Comparison of ENCODE assay signal across 15 cellular contexts in genomic region chr11:62088331-62088933, GRCh38. TPM values are rescaled to one million over a fixed set of nuclear protein-coding genes. Genes with fewer than 3 reads are reported as not detected.
DNase-seq lines count a peak whose midpoint lies in the region; TF ChIP-seq lines count a peak whose summit lies in the region.
"Had no signal": no experiment of that assay in that cellular context is flagged by ENCODE, and none has a peak within 500 bp of the region (broad histone marks: within the 10 kb centered on the region; RNA-seq: fewer than 3 reads in every experiment).

No MANE protein-coding gene starts in this region.

- H3F3A ChIP-seq in neural progenitor cell (ENCODE audit: low read depth): no peaks in the 10 kb centered on the region

- H3K27ac Mint-ChIP-seq in neural progenitor cell: no peak overlapping the region
- H3K27ac Mint-ChIP-seq: T-helper 17 cell had no signal

- no peaks in the 10 kb centered on the region for H3K27me3 ChIP-seq in neural progenitor cell

- DNase-seq in DMS79 treated with DMSO at 0.1 percent for 48 hours (lab: John Stamatoyannopoulos, UW) (peak; percentile 9), DMS79 (lab: John Stamatoyannopoulos, UW) (no peak), astrocyte of the spinal cord (ENCODE audit: low read depth, low spot score) (peak; percentile 17), neural progenitor cell (ENCODE audit: low spot score) (peak; percentile 25), dermis blood vessel endothelial cell (no peak), G401 (ENCODE audit: low spot score) (no peak)
- DNase-seq in stimulated activated CD4-positive, alpha-beta T cell treated with anti-CD3 and anti-CD28 coated beads, Interleukin-1b, Interleukin-23, amount 100 ng/mL, for 48 hours: no peak
- DNase-seq: Calu3, NCI-H1092 treated with DMSO at 0.1 percent for 48 hours, NCI-H187, NCI-H82, SIG-M5, T-helper 17 cell had no signal

- CTCF ChIA-PET in HEK293 (lab: Yijun Ruan, JAX): interaction anchor here (0.6 to 11.2 kb wide), 7 partner anchors 9 to 630 kb away, joined by 3 to 258 read pairs (median 5); no protein-coding TSS in a partner anchor

- POLR2A ChIA-PET in HEK293 (lab: Yijun Ruan, JAX): no interaction called here

- H3K36me3 ChIP-seq in HEK293 (ENCODE audit: control insufficient read depth in 2 of 2, insufficient read depth in 1 of 2, low read length in 2 of 2) (no peaks in the 10 kb centered on the region), neural progenitor cell (no peaks in the 10 kb centered on the region)
- H3K36me3 ChIP-seq: HAP-1 had no signal

- peaks cover 24% of the 10 kb centered on the region for H3K9me3 Mint-ChIP-seq in neural progenitor cell

- H3K36me3 Mint-ChIP-seq in neural progenitor cell: peaks cover 2% of the 10 kb centered on the region

- no peaks in the 10 kb centered on the region for H3K4me1 Mint-ChIP-seq in neural progenitor cell
- H3K4me1 Mint-ChIP-seq: T-helper 17 cell had no signal

- H3K9me3 ChIP-seq in HEK293 (ENCODE audit: control insufficient read depth, insufficient read depth, low read depth, low read length) (no peaks in the 10 kb centered on the region), neural progenitor cell (ENCODE audit: low read depth) (peaks cover 33% of the 10 kb centered on the region)

- H4K20me1 ChIP-seq in neural progenitor cell (ENCODE audit: low read depth): no peaks in the 10 kb centered on the region

- no peak overlapping the region for H3K9ac ChIP-seq in neural progenitor cell

- H2AFZ ChIP-seq in neural progenitor cell (replicated peaks): no peak overlapping the region

- H3K4me1 ChIP-seq in HEK293 (ENCODE audit: control insufficient read depth, insufficient read depth, low read length): no peaks in the 10 kb centered on the region
- H3K4me1 ChIP-seq in neural progenitor cell: no peaks in the 10 kb centered on the region
- H3K4me1 ChIP-seq: HAP-1 had no signal

- peaks cover 3% of the 10 kb centered on the region for H3K27me3 Mint-ChIP-seq in neural progenitor cell (ENCODE audit: insufficient read depth, low read depth)
- H3K27me3 Mint-ChIP-seq: T-helper 17 cell had no signal

- H3K27ac ChIP-seq in HEK293 (ENCODE audit: extremely low read depth, low read depth, low read length) (no peak overlapping the region), neural progenitor cell (no peak overlapping the region)

- in situ Hi-C loops in astrocyte of the spinal cord (cut with HindIII; ENCODE audit: low sequenced_read_pairs): no loop called here
- in situ Hi-C loops in G401 (cut with HindIII; ENCODE audit: low sequenced_read_pairs): no loop called here

- no peak overlapping the region for H3K4me3 Mint-ChIP-seq in neural progenitor cell
- H3K4me3 Mint-ChIP-seq: T-helper 17 cell had no signal

- H3K4me3 ChIP-seq in HEK293 (ENCODE audit: low read depth, low read length) (no peak overlapping the region), astrocyte of the spinal cord (ENCODE audit: low read depth, low read length) (no peak overlapping the region), neural progenitor cell (no peak overlapping the region)
- H3K4me3 ChIP-seq: HAP-1 had no signal

- no peak overlapping the region for H3K4me2 ChIP-seq in neural progenitor cell

- no peaks in the 10 kb centered on the region for H3K79me2 ChIP-seq in neural progenitor cell (ENCODE audit: low read depth)

- TF ChIP-seq CTCF in HEK293 (tag by site-specific recombination; IDR thresholded peaks at IDR 0.05) (no peak), astrocyte of the spinal cord (IDR thresholded peaks at IDR 0.05; ENCODE audit: low read depth, low read length) (no peak), neural progenitor cell (IDR thresholded peaks at IDR 0.05) (no peak)

TF ChIP-seq in HEK293, 187 proteins besides CTCF, POLR2A, EP300 and RAD21 (continues in another document):
- TF ChIP-seq ZNF266 (tag by site-specific recombination; IDR thresholded peaks at IDR 0.05; ENCODE audit: low read depth) (no peak), GFI1B (tag by site-specific recombination; IDR thresholded peaks at IDR 0.05) (no peak), SETDB1 (IDR thresholded peaks at IDR 0.05; ENCODE audit: insufficient read length, low read length) (peak; percentile 99), ZNF549 (tag by site-specific recombination; IDR thresholded peaks at IDR 0.05) (no peak), ZNF132 (tag by site-specific recombination; IDR thresholded peaks at IDR 0.05; ENCODE audit: borderline replicate concordance) (no peak), ZNF610 (tag by site-specific recombination; IDR thresholded peaks at IDR 0.05; ENCODE audit: borderline replicate concordance) (no peak), ZNF18 (tag by site-specific recombination; IDR thresholded peaks at IDR 0.05) (no peak), ZNF391 (tag by site-specific recombination; IDR thresholded peaks at IDR 0.05; ENCODE audit: borderline replicate concordance, low read depth) (no peak), ZBTB26 (tag by site-specific recombination; optimal IDR thresholded peaks at IDR 0.05) (no peak), ZNF626 (tag by site-specific recombination; IDR thresholded peaks at IDR 0.05) (0 out of 2 replicates have a peak, but pooled peaks have one; percentile 51), ZNF138 (tag by site-specific recombination; IDR thresholded peaks at IDR 0.05; ENCODE audit: borderline replicate concordance) (no peak), IKZF3 (tag by site-specific recombination; IDR thresholded peaks at IDR 0.05) (no peak), REST (tag by site-specific recombination; IDR thresholded peaks at IDR 0.05) (no peak), ZNF169 (tag by site-specific recombination; IDR thresholded peaks at IDR 0.05) (no peak), ZNF561 (tag by site-specific recombination; IDR thresholded peaks at IDR 0.05; ENCODE audit: borderline replicate concordance) (no peak), ZNF311 (tag by site-specific recombination; IDR thresholded peaks at IDR 0.05; ENCODE audit: borderline replicate concordance) (no peak), ZNF19 (tag by site-specific recombination; IDR thresholded peaks at IDR 0.05; ENCODE audit: low read depth) (no peak), ZNF416 (tag by site-specific recombination; IDR thresholded peaks at IDR 0.05) (no peak), ZNF707 (tag by site-specific recombination; IDR thresholded peaks at IDR 0.05) (no peak), ZNF133 (tag by site-specific recombination; IDR thresholded peaks at IDR 0.05) (no peak), ZNF747 (tag by site-specific recombination; IDR thresholded peaks at IDR 0.05) (no peak), ZFP69B (tag by site-specific recombination; IDR thresholded peaks at IDR 0.05) (no peak), ZNF23 (tag by site-specific recombination; IDR thresholded peaks at IDR 0.05; ENCODE audit: borderline replicate concordance) (no peak)

RNA-seq across cellular contexts. Expression of gene INCENP, which starts 35.4 kb away (rescaled TPM):
- total RNA-seq in neural progenitor cell (ENCODE audit: low replicate concordance) (73.9 and 135 TPM in 2 replicates), dermis blood vessel endothelial cell (17.0 and 51.2 TPM in 2 replicates)
- 73.7 and 84.8 TPM in 2 replicates for total RNA-seq in G401 (2014; rRNA removed; shearing (Covaris generic))

Comparison
In these comparisons a context has a peak if more than half of its experiments do, and no peak if none do; other contexts are left out.
1. DNase-seq: peak in DMS79 treated with DMSO at 0.1 percent for 48 hours (single experiment), astrocyte of the spinal cord (single experiment) and neural progenitor cell (single experiment); none in DMS79 (single experiment), dermis blood vessel endothelial cell (single experiment), G401 (single experiment) and stimulated activated CD4-positive, alpha-beta T cell treated with anti-CD3 and anti-CD28 coated beads, Interleukin-1b, Interleukin-23, amount 100 ng/mL, for 48 hours (single experiment).